1 cellular context compared by ENCODE assay signal in genomic region chr14:98580131-98580678, GRCh38.
TF ChIP-seq lines count a peak whose summit lies in the region.

No MANE protein-coding gene starts in this region.

TF ChIP-seq in K562, 482 proteins besides CTCF, POLR2A, EP300 and RAD21 (continued from another document):
- TF ChIP-seq ATF3 (IDR thresholded peaks at IDR 0.05) (no peak), ATF3 (CRISPR knock-in tag; conservative IDR thresholded peaks at IDR 0.05) (no peak), ZNF586 (CRISPR knock-in tag; conservative IDR thresholded peaks at IDR 0.05) (no peak)
